7 cellular contexts compared by ENCODE assay signal in the genomic region with DNA sequence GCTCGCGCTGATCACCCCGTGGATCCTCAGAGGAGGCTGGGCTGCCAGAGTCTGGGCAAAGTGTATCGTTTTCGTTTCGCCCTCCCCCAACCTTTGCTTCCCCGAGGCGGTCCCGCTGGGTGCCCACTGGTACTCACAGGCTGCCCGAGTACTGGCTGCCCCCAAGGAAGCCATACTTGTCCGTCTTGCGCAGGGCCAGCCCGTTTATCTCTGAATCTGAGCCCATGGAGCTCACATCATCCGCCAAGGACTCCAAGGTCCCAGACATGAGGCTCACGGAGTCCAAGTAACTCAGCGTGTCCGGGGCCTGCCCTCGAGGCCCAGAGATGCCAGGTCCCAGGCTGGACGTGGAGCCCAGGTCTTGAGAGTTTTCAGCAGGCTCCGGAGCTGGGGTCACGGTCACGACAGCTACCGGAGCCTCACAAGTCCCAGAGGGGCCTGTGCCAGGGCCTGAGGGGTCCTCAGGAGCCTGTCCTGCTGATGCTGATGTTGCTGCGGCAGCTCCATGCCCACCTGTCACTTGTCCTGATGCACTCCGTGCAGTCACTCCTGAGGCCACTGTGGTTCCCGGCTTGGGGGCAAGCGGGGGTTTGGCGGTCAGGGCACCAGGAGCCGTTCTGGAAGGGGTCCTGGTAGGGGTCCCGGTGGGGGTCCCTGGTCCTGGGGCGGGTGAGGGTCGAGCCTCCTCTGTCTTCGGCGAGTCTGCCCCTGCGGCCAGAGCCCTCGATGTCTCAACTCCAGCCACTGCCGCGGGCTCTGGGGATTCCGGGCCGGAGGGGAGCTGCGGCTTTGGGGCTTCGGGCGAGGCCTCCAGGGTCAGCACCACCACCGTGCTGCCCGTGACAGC. TPM values are rescaled to one million over a fixed set of nuclear protein-coding genes. Genes with fewer than 3 reads are reported as not detected.
A peak's percentile ranks its signal among the peaks of the same experiment; 100 is the strongest.
DNase-seq lines count a peak whose midpoint lies in the region; FAIRE-seq and TF ChIP-seq lines count a peak whose summit lies in the region.
"Had no signal": no experiment of that assay in that cellular context is flagged by ENCODE, and none has a peak within 500 bp of the region (broad histone marks: within the 10 kb centered on the region; RNA-seq: fewer than 3 reads in every experiment).

No MANE protein-coding gene starts in this region.

- TF ChIP-seq CTCF in endothelial cell (IDR thresholded peaks at IDR 0.05; ENCODE audit: unreplicated experiment), result no peak

- peak overlapping the region; percentile 77 to 93 for H3K4me3 ChIP-seq in small intestine (ENCODE audit: low read depth in 1 of 2, low read length in 2 of 2)

- peaks cover 14% of the 10 kb centered on the region for H3K27me3 Mint-ChIP-seq in endothelial cell (ENCODE audit: unreplicated experiment)

- H3K9me3 ChIP-seq in small intestine (ENCODE audit: control insufficient read depth, low read depth), result no peaks in the 10 kb centered on the region

- peaks cover 2 to 6% of the 10 kb centered on the region in 2 donors for H3K36me3 ChIP-seq in small intestine (ENCODE audit: control insufficient read depth in 2 of 2, insufficient read depth in 2 of 2, low read length in 2 of 2)

- no peaks in the 10 kb centered on the region for H3K27me3 ChIP-seq in small intestine (ENCODE audit: control insufficient read depth in 2 of 2, insufficient read depth in 2 of 2, low read length in 2 of 2)

- peak overlapping the region; percentile 28 to 65 for H3K27ac ChIP-seq in small intestine (ENCODE audit: low read depth in 1 of 2, low read length in 1 of 2)

- peaks cover 35% of the 10 kb centered on the region for H3K4me1 Mint-ChIP-seq in endothelial cell (ENCODE audit: unreplicated experiment)

- 0 to 1% (median 1%) methylated on average over 36 to 45 of the region's 45 CpGs for WGBS in small intestine, 3 donors

- H3K9me3 Mint-ChIP-seq in endothelial cell (ENCODE audit: unreplicated experiment), result no peaks in the 10 kb centered on the region

- H3K36me3 Mint-ChIP-seq in endothelial cell (ENCODE audit: low read depth, unreplicated experiment), result peaks cover 15% of the 10 kb centered on the region

- peak overlapping the region; percentile 93 for H3K4me3 Mint-ChIP-seq in endothelial cell (ENCODE audit: unreplicated experiment)

- FAIRE-seq in small intestine (lab: Jason Lieb, UNC), result no peak
- FAIRE-seq: islet of Langerhans had no signal

- DNase-seq in NCI-H82 (lab: John Stamatoyannopoulos, UW) (peak; percentile 21), NCI-H82 treated with DMSO at 0.1 percent for 48 hours (lab: John Stamatoyannopoulos, UW; ENCODE audit: unreplicated experiment) (no peak), endothelial cell (ENCODE audit: low spot score) (peak; percentile 31), small intestine (peak; percentile 45), SHP77 treated with DMSO at 0.1 percent for 48 hours (lab: John Stamatoyannopoulos, UW) (no peak), DMS153 (lab: John Stamatoyannopoulos, UW) (no peak)

- peak overlapping the region; percentile 52 for H3K27ac Mint-ChIP-seq in endothelial cell (ENCODE audit: unreplicated experiment)

- H3K4me1 ChIP-seq in small intestine (ENCODE audit: control insufficient read depth in 2 of 2, insufficient read depth in 1 of 2, low read depth in 1 of 2, low read length in 1 of 2), result no peaks in the 10 kb centered on the region

RNA-seq across cellular contexts. Expression of a gene that starts 1.0 kb away (rescaled TPM):
- 62.4 TPM for total RNA-seq in endothelial cell (ENCODE audit: unreplicated experiment)
- polyA plus RNA-seq in small intestine, result 10 to 100 TPM; 30.8 to 46.1 (median 43.0) TPM

RNA-seq across cellular contexts. Expression of a gene that starts 5.3 kb away (rescaled TPM):
- total RNA-seq in endothelial cell (ENCODE audit: unreplicated experiment), result 0.85 TPM
- polyA plus RNA-seq in small intestine, result 1 to 10 TPM in 1 of 3 donors, under 1 TPM in 1, not detected in 1; 0.82 to 1.9 TPM

RNA-seq across cellular contexts. Expression of a gene that starts 13.0 kb away (rescaled TPM):
- total RNA-seq in endothelial cell (ENCODE audit: unreplicated experiment), result 1.6 TPM
- polyA plus RNA-seq in small intestine, result 10 to 100 TPM in 1 of 3 donors, 1 to 10 TPM in 2; 5.6 to 21.1 (median 7.2) TPM

RNA-seq across cellular contexts. Expression of a gene that starts 14.2 kb away (rescaled TPM):
- total RNA-seq in endothelial cell (ENCODE audit: unreplicated experiment), result 77.2 TPM
- 10 to 100 TPM; 30.0 to 43.5 (median 36.6) TPM for polyA plus RNA-seq in small intestine

RNA-seq across cellular contexts. Expression of a gene that starts 25.9 kb away (rescaled TPM):
- 40.4 TPM for total RNA-seq in endothelial cell (ENCODE audit: unreplicated experiment)
- polyA plus RNA-seq in small intestine, result 1 to 10 TPM; 1.6 to 7.0 (median 1.8) TPM

Comparison
In these comparisons a context has a peak if more than half of its experiments do, and no peak if none do; other contexts are left out.
1. DNase-seq: peak in NCI-H82 (single experiment), endothelial cell (single experiment) and small intestine (single experiment); none in NCI-H82 treated with DMSO at 0.1 percent for 48 hours (single experiment), SHP77 treated with DMSO at 0.1 percent for 48 hours (single experiment) and DMS153 (single experiment).